Comparison of ENCODE assay signal across 1 cellular context in the genomic region with DNA sequence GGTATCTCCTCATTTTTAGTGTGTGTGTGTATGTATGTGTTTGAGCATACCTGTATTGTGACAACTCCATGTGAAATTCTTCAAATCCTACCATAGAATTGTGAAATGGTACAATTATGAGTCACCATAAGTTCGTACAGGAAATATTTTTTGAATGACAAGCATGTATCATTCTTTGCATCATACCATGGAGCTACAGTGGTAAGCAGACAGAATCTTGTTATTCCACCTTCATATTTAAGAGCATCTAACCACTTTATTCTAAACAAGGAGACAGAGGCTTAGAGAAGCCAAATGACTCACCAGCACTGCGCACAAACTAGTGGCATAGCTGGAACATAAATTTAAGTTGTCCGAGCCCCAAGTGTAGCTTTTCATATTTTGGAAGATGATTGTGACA.
TF ChIP-seq lines count a peak whose summit lies in the region.

No MANE protein-coding gene starts in this region.

TF ChIP-seq in GM12878, 131 proteins besides CTCF, POLR2A, EP300 and RAD21:
- TF ChIP-seq, protein P1, sequence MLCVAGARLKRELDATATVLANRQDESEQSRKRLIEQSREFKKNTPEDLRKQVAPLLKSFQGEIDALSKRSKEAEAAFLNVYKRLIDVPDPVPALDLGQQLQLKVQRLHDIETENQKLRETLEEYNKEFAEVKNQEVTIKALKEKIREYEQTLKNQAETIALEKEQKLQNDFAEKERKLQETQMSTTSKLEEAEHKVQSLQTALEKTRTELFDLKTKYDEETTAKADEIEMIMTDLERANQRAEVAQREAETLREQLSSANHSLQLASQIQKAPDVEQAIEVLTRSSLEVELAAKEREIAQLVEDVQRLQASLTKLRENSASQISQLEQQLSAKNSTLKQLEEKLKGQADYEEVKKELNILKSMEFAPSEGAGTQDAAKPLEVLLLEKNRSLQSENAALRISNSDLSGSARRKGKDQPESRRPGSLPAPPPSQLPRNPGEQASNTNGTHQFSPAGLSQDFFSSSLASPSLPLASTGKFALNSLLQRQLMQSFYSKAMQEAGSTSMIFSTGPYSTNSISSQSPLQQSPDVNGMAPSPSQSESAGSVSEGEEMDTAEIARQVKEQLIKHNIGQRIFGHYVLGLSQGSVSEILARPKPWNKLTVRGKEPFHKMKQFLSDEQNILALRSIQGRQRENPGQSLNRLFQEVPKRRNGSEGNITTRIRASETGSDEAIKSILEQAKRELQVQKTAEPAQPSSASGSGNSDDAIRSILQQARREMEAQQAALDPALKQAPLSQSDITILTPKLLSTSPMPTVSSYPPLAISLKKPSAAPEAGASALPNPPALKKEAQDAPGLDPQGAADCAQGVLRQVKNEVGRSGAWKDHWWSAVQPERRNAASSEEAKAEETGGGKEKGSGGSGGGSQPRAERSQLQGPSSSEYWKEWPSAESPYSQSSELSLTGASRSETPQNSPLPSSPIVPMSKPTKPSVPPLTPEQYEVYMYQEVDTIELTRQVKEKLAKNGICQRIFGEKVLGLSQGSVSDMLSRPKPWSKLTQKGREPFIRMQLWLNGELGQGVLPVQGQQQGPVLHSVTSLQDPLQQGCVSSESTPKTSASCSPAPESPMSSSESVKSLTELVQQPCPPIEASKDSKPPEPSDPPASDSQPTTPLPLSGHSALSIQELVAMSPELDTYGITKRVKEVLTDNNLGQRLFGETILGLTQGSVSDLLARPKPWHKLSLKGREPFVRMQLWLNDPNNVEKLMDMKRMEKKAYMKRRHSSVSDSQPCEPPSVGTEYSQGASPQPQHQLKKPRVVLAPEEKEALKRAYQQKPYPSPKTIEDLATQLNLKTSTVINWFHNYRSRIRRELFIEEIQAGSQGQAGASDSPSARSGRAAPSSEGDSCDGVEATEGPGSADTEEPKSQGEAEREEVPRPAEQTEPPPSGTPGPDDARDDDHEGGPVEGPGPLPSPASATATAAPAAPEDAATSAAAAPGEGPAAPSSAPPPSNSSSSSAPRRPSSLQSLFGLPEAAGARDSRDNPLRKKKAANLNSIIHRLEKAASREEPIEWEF (IDR thresholded peaks at IDR 0.05; ENCODE audit: insufficient replicate concordance, low read depth, low read length) = no peak
- TF ChIP-seq NFIC (IDR thresholded peaks at IDR 0.05; ENCODE audit: low read depth, low read length) (peak; percentile 64; the same call in 1 of the 2 replicates), CREM (IDR thresholded peaks at IDR 0.05; ENCODE audit: low read depth) (peak; percentile 10; the same call in 1 of the 2 replicates), JUNB (IDR thresholded peaks at IDR 0.05) (peak; percentile 64), RELA (IDR thresholded peaks at IDR 0.05; ENCODE audit: borderline replicate concordance, partially characterized antibody) (no peak), LARP7 (IDR thresholded peaks at IDR 0.05) (no peak), NFXL1 (IDR thresholded peaks at IDR 0.05; ENCODE audit: borderline replicate concordance) (no peak)
- TF ChIP-seq, protein P2, sequence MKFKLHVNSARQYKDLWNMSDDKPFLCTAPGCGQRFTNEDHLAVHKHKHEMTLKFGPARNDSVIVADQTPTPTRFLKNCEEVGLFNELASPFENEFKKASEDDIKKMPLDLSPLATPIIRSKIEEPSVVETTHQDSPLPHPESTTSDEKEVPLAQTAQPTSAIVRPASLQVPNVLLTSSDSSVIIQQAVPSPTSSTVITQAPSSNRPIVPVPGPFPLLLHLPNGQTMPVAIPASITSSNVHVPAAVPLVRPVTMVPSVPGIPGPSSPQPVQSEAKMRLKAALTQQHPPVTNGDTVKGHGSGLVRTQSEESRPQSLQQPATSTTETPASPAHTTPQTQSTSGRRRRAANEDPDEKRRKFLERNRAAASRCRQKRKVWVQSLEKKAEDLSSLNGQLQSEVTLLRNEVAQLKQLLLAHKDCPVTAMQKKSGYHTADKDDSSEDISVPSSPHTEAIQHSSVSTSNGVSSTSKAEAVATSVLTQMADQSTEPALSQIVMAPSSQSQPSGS (IDR thresholded peaks at IDR 0.05; ENCODE audit: low read length) = 0 out of 2 replicates have a peak, but pooled peaks have one; percentile 24
- TF ChIP-seq, protein P3, sequence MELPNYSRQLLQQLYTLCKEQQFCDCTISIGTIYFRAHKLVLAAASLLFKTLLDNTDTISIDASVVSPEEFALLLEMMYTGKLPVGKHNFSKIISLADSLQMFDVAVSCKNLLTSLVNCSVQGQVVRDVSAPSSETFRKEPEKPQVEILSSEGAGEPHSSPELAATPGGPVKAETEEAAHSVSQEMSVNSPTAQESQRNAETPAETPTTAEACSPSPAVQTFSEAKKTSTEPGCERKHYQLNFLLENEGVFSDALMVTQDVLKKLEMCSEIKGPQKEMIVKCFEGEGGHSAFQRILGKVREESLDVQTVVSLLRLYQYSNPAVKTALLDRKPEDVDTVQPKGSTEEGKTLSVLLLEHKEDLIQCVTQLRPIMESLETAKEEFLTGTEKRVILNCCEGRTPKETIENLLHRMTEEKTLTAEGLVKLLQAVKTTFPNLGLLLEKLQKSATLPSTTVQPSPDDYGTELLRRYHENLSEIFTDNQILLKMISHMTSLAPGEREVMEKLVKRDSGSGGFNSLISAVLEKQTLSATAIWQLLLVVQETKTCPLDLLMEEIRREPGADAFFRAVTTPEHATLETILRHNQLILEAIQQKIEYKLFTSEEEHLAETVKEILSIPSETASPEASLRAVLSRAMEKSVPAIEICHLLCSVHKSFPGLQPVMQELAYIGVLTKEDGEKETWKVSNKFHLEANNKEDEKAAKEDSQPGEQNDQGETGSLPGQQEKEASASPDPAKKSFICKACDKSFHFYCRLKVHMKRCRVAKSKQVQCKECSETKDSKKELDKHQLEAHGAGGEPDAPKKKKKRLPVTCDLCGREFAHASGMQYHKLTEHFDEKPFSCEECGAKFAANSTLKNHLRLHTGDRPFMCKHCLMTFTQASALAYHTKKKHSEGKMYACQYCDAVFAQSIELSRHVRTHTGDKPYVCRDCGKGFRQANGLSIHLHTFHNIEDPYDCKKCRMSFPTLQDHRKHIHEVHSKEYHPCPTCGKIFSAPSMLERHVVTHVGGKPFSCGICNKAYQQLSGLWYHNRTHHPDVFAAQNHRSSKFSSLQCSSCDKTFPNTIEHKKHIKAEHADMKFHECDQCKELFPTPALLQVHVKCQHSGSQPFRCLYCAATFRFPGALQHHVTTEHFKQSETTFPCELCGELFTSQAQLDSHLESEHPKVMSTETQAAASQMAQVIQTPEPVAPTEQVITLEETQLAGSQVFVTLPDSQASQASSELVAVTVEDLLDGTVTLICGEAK (IDR thresholded peaks at IDR 0.05; ENCODE audit: borderline replicate concordance) = no peak
- TF ChIP-seq, protein P4, sequence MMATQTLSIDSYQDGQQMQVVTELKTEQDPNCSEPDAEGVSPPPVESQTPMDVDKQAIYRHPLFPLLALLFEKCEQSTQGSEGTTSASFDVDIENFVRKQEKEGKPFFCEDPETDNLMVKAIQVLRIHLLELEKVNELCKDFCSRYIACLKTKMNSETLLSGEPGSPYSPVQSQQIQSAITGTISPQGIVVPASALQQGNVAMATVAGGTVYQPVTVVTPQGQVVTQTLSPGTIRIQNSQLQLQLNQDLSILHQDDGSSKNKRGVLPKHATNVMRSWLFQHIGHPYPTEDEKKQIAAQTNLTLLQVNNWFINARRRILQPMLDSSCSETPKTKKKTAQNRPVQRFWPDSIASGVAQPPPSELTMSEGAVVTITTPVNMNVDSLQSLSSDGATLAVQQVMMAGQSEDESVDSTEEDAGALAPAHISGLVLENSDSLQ (IDR thresholded peaks at IDR 0.05) = peak; percentile 67
